Comparison of ENCODE assay signal across 10 cellular contexts in the genomic region with DNA sequence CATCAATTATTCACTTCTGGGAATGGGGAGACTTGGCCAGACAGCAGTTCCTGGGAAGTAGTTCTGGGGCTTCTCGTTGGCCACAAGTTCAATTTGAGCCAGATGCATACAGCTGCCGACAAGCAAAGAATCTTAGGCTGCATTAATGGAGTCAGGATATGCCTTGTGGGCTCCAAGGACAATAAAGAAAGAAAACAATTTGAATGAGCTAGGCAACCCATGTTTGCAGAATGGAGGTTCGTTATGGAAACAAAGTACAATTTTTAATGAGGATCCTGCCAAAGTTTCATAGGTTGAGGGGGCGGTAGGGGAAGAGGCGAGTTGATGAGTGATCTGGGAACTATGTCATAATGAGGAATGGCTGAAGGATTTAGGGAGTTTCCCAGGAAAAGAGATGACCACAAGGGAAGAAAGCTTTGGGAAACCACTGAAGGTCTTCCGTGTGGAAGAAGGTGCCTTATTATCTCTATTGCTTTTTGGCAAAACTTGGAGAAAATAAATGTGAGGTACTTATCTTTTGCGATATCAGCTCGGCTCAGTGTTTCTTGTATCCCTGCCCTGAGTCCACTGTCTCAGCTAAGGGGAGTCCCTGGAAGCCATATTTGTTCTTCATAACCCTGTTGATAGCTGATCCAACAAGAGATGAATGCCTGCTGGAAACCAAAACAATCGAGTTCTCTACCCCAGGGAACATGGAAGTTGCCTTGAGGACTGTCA.
A peak's percentile ranks its signal among the peaks of the same experiment; 100 is the strongest.
DNase-seq lines count a peak whose midpoint lies in the region; ATAC-seq and TF ChIP-seq lines count a peak whose summit lies in the region.
"Had no signal": no experiment of that assay in that cellular context is flagged by ENCODE, and none has a peak within 500 bp of the region (broad histone marks: within the 10 kb centered on the region; RNA-seq: fewer than 3 reads in every experiment).

No MANE protein-coding gene starts in this region.

- TF ChIP-seq CTCF in VCaP (conservative IDR thresholded peaks at IDR 0.05) (no peak), heart right ventricle (IDR thresholded peaks at IDR 0.05) (no peak), smooth muscle cell (IDR thresholded peaks at IDR 0.05; ENCODE audit: borderline replicate concordance, insufficient read depth, poor library complexity, severe bottlenecking) (no peak)

- H3K27ac ChIP-seq in VCaP (0 out of 2 replicates have a peak overlapping the region, but pooled peaks have one; percentile 40), heart right ventricle (peak overlapping the region in 8 of 10 donors; percentile 0 to 70 (median 52)), smooth muscle cell (ENCODE audit: low read depth) (peak overlapping the region; percentile 99)

- no peaks in the 10 kb centered on the region for H3K79me2 ChIP-seq in smooth muscle cell (ENCODE audit: low read depth)

- H3K9ac ChIP-seq in smooth muscle cell (ENCODE audit: low read depth): peak overlapping the region; percentile 96

- H3K4me2 ChIP-seq in smooth muscle cell: peak overlapping the region; percentile 74

- no peaks in the 10 kb centered on the region for H3K27me3 ChIP-seq in heart right ventricle
- no peaks in the 10 kb centered on the region for H3K27me3 ChIP-seq in smooth muscle cell (ENCODE audit: low read depth)

- peaks cover 6% of the 10 kb centered on the region for H3F3A ChIP-seq in smooth muscle cell (ENCODE audit: low read depth)

- intact Hi-C loops in heart right ventricle (cut with DNase I): no loop called here

- no peaks in the 10 kb centered on the region for H4K20me1 ChIP-seq in smooth muscle cell (ENCODE audit: low read depth)

- 45 to 58% methylated on average over 9 of the region's 9 CpGs for WGBS in heart right ventricle, 2 donors
- 49% methylated on average over 9 of the region's 9 CpGs for WGBS in smooth muscle cell (ENCODE audit: low lambda C conversion rate)

- H3K4me3 ChIP-seq in heart right ventricle: no peak overlapping the region
- H3K4me3 ChIP-seq in smooth muscle cell: no peak overlapping the region

- H3K36me3 ChIP-seq in heart right ventricle (no peaks in the 10 kb centered on the region), smooth muscle cell (ENCODE audit: low read depth) (no peaks in the 10 kb centered on the region)

- H3K9me3 ChIP-seq in heart right ventricle (no peaks in the 10 kb centered on the region), smooth muscle cell (replicated peaks; ENCODE audit: low read depth) (no peaks in the 10 kb centered on the region)

- ATAC-seq in heart right ventricle (peak in 7 of 8 donors; percentile 62 to 83 (median 74)), GM18867 (IDR thresholded peaks at IDR 0.05; ENCODE audit: unreplicated experiment) (no peak)

- DNase-seq in GOT3 (lab: John Stamatoyannopoulos, UW): peak; percentile 76
- DNase-seq in heart right ventricle: peak in 1 of 2 donors; percentile 51
- DNase-seq in smooth muscle cell (lab: John Stamatoyannopoulos, UW; ENCODE audit: unreplicated experiment): no peak
- no peak for DNase-seq in SHP77 treated with DMSO at 0.1 percent for 48 hours (lab: John Stamatoyannopoulos, UW)
- DNase-seq in activated gamma-delta T cell (lab: John Stamatoyannopoulos, UW): no peak
- DNase-seq in NCI-H1417 treated with DMSO at 0.1 percent for 48 hours (lab: John Stamatoyannopoulos, UW): no peak
- DNase-seq: NCI-H1694 treated with DMSO at 0.1 percent for 48 hours; stimulated activated CD8-positive, alpha-beta memory T cell treated with anti-CD3 and anti-CD28 coated beads, Interleukin-4, amount 100 ng/mL, for 48 hours had no signal

- H2AFZ ChIP-seq in smooth muscle cell (ENCODE audit: low read depth): no peak overlapping the region

- H3K4me1 ChIP-seq in heart right ventricle: peaks cover 0 to 21% (median 9%) of the 10 kb centered on the region in 9 donors
- H3K4me1 ChIP-seq in smooth muscle cell (ENCODE audit: low read depth): peaks cover 5% of the 10 kb centered on the region

Comparison
In these comparisons a context has a peak if more than half of its experiments do, and no peak if none do; other contexts are left out.
1. H3K27ac ChIP-seq: peak in every context shown above with its lines; median percentile 99 in smooth muscle cell; 52 in heart right ventricle; 40 in VCaP.